In genomic region chr22:40156001-40156516, GRCh38 we compare ENCODE assay signal across 1 cellular context.
TF ChIP-seq lines count a peak whose summit lies in the region.

No MANE protein-coding gene starts in this region.

TF ChIP-seq in IMR-90, 13 proteins besides CTCF, POLR2A, EP300 and RAD21 (continued from another document):
- TF ChIP-seq USF2 (IDR thresholded peaks at IDR 0.05; ENCODE audit: low read depth, low read length) (no peak), FOS (IDR thresholded peaks at IDR 0.05; ENCODE audit: low read depth, low read length) (peak; percentile 94), ELK1 (IDR thresholded peaks at IDR 0.05; ENCODE audit: borderline replicate concordance, low read depth, low read length) (no peak), RFX5 (IDR thresholded peaks at IDR 0.05; ENCODE audit: low read depth, low read length) (no peak), BHLHE40 (IDR thresholded peaks at IDR 0.05; ENCODE audit: low read depth, low read length) (0 out of 2 replicates have a peak, but pooled peaks have one; percentile 27), SMC3 (IDR thresholded peaks at IDR 0.05; ENCODE audit: low read depth, low read length) (peak; percentile 19; the same call in 1 of the 2 replicates), NFE2L2 (IDR thresholded peaks at IDR 0.05; ENCODE audit: low read depth, low read length) (no peak), MAZ (IDR thresholded peaks at IDR 0.05; ENCODE audit: borderline replicate concordance, low read depth, low read length) (no peak)
